In the genomic region with DNA sequence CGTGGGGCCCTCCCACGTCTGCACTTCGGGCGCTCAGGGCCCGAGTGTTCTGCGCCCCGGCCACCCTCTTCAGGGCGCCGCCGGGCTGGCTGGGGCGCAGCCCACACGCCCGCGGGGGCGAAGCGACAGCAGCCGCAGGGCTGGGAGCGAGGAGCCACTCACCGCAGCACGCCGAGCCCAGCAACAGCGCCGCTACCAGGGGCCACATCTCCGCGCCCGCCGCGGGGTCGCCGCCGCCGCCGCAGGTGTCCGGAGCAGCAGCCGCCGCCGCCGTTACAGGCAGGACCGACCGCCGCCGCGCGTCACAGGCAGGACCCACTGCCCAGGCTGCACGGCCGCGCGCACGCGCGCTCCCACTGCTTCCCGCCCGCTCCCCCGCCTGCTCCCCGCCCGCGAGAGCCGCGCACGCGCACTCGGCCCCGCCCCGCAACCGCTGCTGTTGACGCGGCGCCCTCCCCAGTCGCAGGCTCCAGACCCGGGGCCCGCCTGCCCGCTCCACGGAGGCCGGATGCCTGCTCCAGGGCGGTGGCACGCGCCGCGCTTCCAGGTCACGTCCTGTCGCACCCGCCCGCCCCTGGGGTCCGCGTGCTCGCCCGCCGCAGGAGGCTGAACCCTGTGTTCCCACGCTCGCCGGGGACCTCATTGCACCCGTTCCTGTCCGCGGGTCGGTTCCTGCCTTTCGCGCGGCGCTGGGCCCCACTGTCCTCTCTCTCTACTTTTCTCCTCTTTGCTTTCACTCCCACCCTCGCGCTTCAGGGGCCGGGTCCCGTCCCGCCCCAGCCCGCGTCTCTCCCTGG, we compare ENCODE assay signal across 1 cellular context.
TF ChIP-seq lines count a peak whose summit lies in the region.

TSS of gene CD47 (minus strand) at position 331 of the 797 bp plus-strand sequence. CDS start at position 208, 123 bp downstream.

TF ChIP-seq in HepG2, 621 proteins besides CTCF, POLR2A, EP300 and RAD21 (continued from another document and continues in another):
- TF ChIP-seq ELF3 (CRISPR knock-in tag; IDR thresholded peaks at IDR 0.05) (0 out of 2 replicates have a peak, but pooled peaks have one; percentile 5), SALL2 (CRISPR knock-in tag; IDR thresholded peaks at IDR 0.05) (0 out of 2 replicates have a peak, but pooled peaks have one; percentile 24), THAP9 (CRISPR knock-in tag; IDR thresholded peaks at IDR 0.05; ENCODE audit: borderline replicate concordance) (no peak), ZNF777 (CRISPR knock-in tag; IDR thresholded peaks at IDR 0.05) (no peak), ATF6 (CRISPR knock-in tag; conservative IDR thresholded peaks at IDR 0.05) (no peak), SALL1 (CRISPR knock-in tag; IDR thresholded peaks at IDR 0.05) (0 out of 2 replicates have a peak, but pooled peaks have one; percentile 15), NONO (IDR thresholded peaks at IDR 0.05) (no peak), NONO (CRISPR knock-in tag; conservative IDR thresholded peaks at IDR 0.05) (0 out of 2 replicates have a peak, but pooled peaks have one; percentile 17), TFDP2 (CRISPR knock-in tag; IDR thresholded peaks at IDR 0.05) (peak; percentile 70), ARID4A (CRISPR knock-in tag; IDR thresholded peaks at IDR 0.05; ENCODE audit: borderline replicate concordance) (peak; percentile 47; the same call in 1 of the 2 replicates), THAP11 (CRISPR knock-in tag; IDR thresholded peaks at IDR 0.05) (no peak), ZNF574 (CRISPR knock-in tag; IDR thresholded peaks at IDR 0.05) (peak; percentile 38; the same call in 1 of the 2 replicates), ZNF790 (CRISPR knock-in tag; IDR thresholded peaks at IDR 0.05; ENCODE audit: borderline replicate concordance) (0 out of 2 replicates have a peak, but pooled peaks have one; percentile 26), TP53 (CRISPR knock-in tag; conservative IDR thresholded peaks at IDR 0.05) (no peak), ZNF362 (CRISPR knock-in tag; IDR thresholded peaks at IDR 0.05; ENCODE audit: borderline replicate concordance) (no peak), ARNTL (CRISPR knock-in tag; IDR thresholded peaks at IDR 0.05) (no peak), ZNF354B (CRISPR knock-in tag; IDR thresholded peaks at IDR 0.05) (0 out of 2 replicates have a peak, but pooled peaks have one; percentile 44), ZNF142 (CRISPR knock-in tag; IDR thresholded peaks at IDR 0.05) (peak; percentile 58; the same call in 1 of the 2 replicates), FOXC1 (CRISPR knock-in tag; IDR thresholded peaks at IDR 0.05; ENCODE audit: borderline replicate concordance) (peak; percentile 41; the same call in 1 of the 2 replicates), RNF2 (conservative IDR thresholded peaks at IDR 0.05; ENCODE audit: low read depth) (0 out of 2 replicates have a peak, but pooled peaks have one; percentile 32)
- TF ChIP-seq, protein P1, sequence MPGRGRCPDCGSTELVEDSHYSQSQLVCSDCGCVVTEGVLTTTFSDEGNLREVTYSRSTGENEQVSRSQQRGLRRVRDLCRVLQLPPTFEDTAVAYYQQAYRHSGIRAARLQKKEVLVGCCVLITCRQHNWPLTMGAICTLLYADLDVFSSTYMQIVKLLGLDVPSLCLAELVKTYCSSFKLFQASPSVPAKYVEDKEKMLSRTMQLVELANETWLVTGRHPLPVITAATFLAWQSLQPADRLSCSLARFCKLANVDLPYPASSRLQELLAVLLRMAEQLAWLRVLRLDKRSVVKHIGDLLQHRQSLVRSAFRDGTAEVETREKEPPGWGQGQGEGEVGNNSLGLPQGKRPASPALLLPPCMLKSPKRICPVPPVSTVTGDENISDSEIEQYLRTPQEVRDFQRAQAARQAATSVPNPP (CRISPR knock-in tag; IDR thresholded peaks at IDR 0.05) = 0 out of 2 replicates have a peak, but pooled peaks have one; percentile 45
